ENCODE assay signal across 19 cellular contexts in genomic region chr16:10086620-10087019, GRCh38.
DNase-seq lines count a peak whose midpoint lies in the region; ATAC-seq and TF ChIP-seq lines count a peak whose summit lies in the region.
"Had no signal": no experiment of that assay in that cellular context is flagged by ENCODE, and none has a peak within 500 bp of the region (broad histone marks: within the 10 kb centered on the region; RNA-seq: fewer than 3 reads in every experiment).

No MANE protein-coding gene starts in this region.

- H3K18ac ChIP-seq in mesenchymal stem cell (ENCODE audit: low read depth in 1 of 2, low read length in 2 of 2): no peak overlapping the region

- no peak overlapping the region for H2BK120ac ChIP-seq in mesenchymal stem cell (ENCODE audit: low read depth, low read length)

- peaks cover 4% of the 10 kb centered on the region for H3K27me3 Mint-ChIP-seq in glutamatergic neuron (ENCODE audit: unreplicated experiment)
- peaks cover 0 to 7% (median 5%) of the 10 kb centered on the region in 3 donors for H3K27me3 Mint-ChIP-seq in immature natural killer cell (ENCODE audit: low read depth in 3 of 3)

- no peak overlapping the region for H2AK5ac ChIP-seq in mesenchymal stem cell (ENCODE audit: low read length, severe bottlenecking)

- H3K4me1 ChIP-seq in mesenchymal stem cell (ENCODE audit: control insufficient read depth, insufficient read depth, low read depth, low read length): no peaks in the 10 kb centered on the region
- H3K4me1 ChIP-seq: A549 had no signal

- peaks cover 5% of the 10 kb centered on the region for H3K9me3 ChIP-seq in mesenchymal stem cell (ENCODE audit: control insufficient read depth, low read length)
- H3K9me3 ChIP-seq: A549 had no signal

- WGBS in mesenchymal stem cell: 48% methylated on average over 3 of the region's 3 CpGs

- no peaks in the 10 kb centered on the region for H3K36me3 ChIP-seq in mesenchymal stem cell (ENCODE audit: control insufficient read depth in 1 of 2, insufficient read depth in 2 of 2, low read depth in 1 of 2, low read length in 2 of 2)

- no peak overlapping the region for H3K14ac ChIP-seq in mesenchymal stem cell (ENCODE audit: low read length in 2 of 2)

- no peak overlapping the region for H2BK5ac ChIP-seq in mesenchymal stem cell (ENCODE audit: low read depth, low read length, poor library complexity, severe bottlenecking)

- H3K27ac ChIP-seq in mesenchymal stem cell (ENCODE audit: low read length, poor library complexity, severe bottlenecking): no peak overlapping the region
- H3K27ac ChIP-seq: A549 had no signal

- H3K27ac Mint-ChIP-seq in glutamatergic neuron (ENCODE audit: unreplicated experiment) (peak overlapping the region; percentile 20), immature natural killer cell (no peak overlapping the region)
- H3K27ac Mint-ChIP-seq: B cell, CD14-positive monocyte had no signal

- H3K4me2 ChIP-seq in mesenchymal stem cell (ENCODE audit: low read length, poor library complexity, severe bottlenecking): no peak overlapping the region
- H3K4me2 ChIP-seq: A549 had no signal

- H3K79me1 ChIP-seq in mesenchymal stem cell (replicated peaks; ENCODE audit: low read length, poor library complexity, severe bottlenecking): no peaks in the 10 kb centered on the region

- H3K4me3 ChIP-seq in mesenchymal stem cell (ENCODE audit: insufficient read depth in 1 of 2, low read depth in 1 of 2, low read length in 2 of 2): no peak overlapping the region
- H3K4me3 ChIP-seq: A549, K562 had no signal

- no peaks in the 10 kb centered on the region for H3K36me3 Mint-ChIP-seq in glutamatergic neuron (ENCODE audit: unreplicated experiment)
- no peaks in the 10 kb centered on the region for H3K36me3 Mint-ChIP-seq in immature natural killer cell
- H3K36me3 Mint-ChIP-seq: CD14-positive monocyte had no signal

- H3K27me3 ChIP-seq in mesenchymal stem cell (ENCODE audit: control insufficient read depth in 1 of 2, insufficient read depth in 1 of 2, low read length in 2 of 2): no peaks in the 10 kb centered on the region

- peaks cover 17% of the 10 kb centered on the region for H3K4me1 Mint-ChIP-seq in glutamatergic neuron (ENCODE audit: low read depth, unreplicated experiment)
- H3K4me1 Mint-ChIP-seq in immature natural killer cell: no peaks in the 10 kb centered on the region
- H3K4me1 Mint-ChIP-seq: B cell, CD14-positive monocyte had no signal

- peak overlapping the region; percentile 39 for H4K91ac ChIP-seq in mesenchymal stem cell (ENCODE audit: low read length)

- H2BK15ac ChIP-seq in mesenchymal stem cell (ENCODE audit: low read depth, poor library complexity, severe bottlenecking): no peak overlapping the region

- H3K9me3 Mint-ChIP-seq in glutamatergic neuron (ENCODE audit: unreplicated experiment) (no peaks in the 10 kb centered on the region), immature natural killer cell (no peaks in the 10 kb centered on the region)

- H3K9ac ChIP-seq in mesenchymal stem cell (ENCODE audit: low read length): no peak overlapping the region

- no peak overlapping the region for H3K23ac ChIP-seq in mesenchymal stem cell (ENCODE audit: low read length in 2 of 2)

- no peak for TF ChIP-seq CTCF in glutamatergic neuron (IDR thresholded peaks at IDR 0.05; ENCODE audit: partially characterized antibody, unreplicated experiment)

- in situ Hi-C loops in G401 (cut with HindIII; ENCODE audit: low sequenced_read_pairs): no loop called here

- no peak for ATAC-seq in GM21515 (IDR thresholded peaks at IDR 0.05; ENCODE audit: unreplicated experiment)
- ATAC-seq: A549, HepG2, K562 had no signal

- no peak overlapping the region for H3K4ac ChIP-seq in mesenchymal stem cell (ENCODE audit: low read depth in 1 of 2, low read length in 2 of 2)

- H2AFZ ChIP-seq in mesenchymal stem cell (ENCODE audit: low read depth, low read length): no peak overlapping the region

- H3K4me3 Mint-ChIP-seq in glutamatergic neuron (ENCODE audit: unreplicated experiment) (no peak overlapping the region), immature natural killer cell (no peak overlapping the region)
- H3K4me3 Mint-ChIP-seq: B cell, CD14-positive monocyte had no signal

- no peak overlapping the region for H4K8ac ChIP-seq in mesenchymal stem cell (ENCODE audit: low read length)

- DNase-seq in G401 (ENCODE audit: low spot score) (peak; percentile 98), RPMI7951 (ENCODE audit: low read depth) (peak; percentile 76), glutamatergic neuron (no peak), mesenchymal stem cell (no peak), GF-D8 (lab: John Stamatoyannopoulos, UW) (no peak), immature natural killer cell (no peak)
- DNase-seq: DMS53; MM.1S; NCI-H1048; NCI-H1417 treated with DMSO at 0.1 percent for 48 hours; NCI-H187 treated with DMSO at 0.1 percent for 48 hours; NCI-H2107; NK-92 treated with Interleukin-12 subunit alpha and Interleukin-12 subunit beta, amount 100 ng/mL, for 24 hours had no signal

- H2BK12ac ChIP-seq in mesenchymal stem cell (ENCODE audit: low read length in 2 of 2): no peak overlapping the region

Comparison
In these comparisons a context has a peak if more than half of its experiments do, and no peak if none do; other contexts are left out.
1. DNase-seq: peak in G401 (single experiment) and RPMI7951 (single experiment); none in glutamatergic neuron (single experiment), mesenchymal stem cell (single experiment), GF-D8 (single experiment) and immature natural killer cell (0 of 3).